24 cellular contexts compared by ENCODE assay signal in the genomic region with DNA sequence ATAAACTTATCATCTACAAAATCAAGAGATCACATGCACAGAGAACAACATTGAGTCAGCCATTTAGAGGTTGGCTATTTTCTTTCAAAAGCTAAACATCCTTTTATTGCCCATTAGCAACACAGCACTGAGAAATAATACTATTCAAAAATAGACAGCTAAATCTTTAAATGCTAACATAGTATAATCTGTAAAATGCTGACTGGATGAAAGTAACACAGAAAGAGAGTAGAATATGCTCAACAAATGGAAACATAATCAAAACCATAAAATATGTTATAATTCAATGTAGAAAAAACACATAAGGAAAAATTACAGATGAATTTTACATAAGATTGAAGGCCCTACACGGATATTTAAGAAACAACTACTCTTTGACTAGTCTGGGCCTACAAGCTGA.
"Had no signal": no experiment of that assay in that cellular context is flagged by ENCODE, and none has a peak within 500 bp of the region (broad histone marks: within the 10 kb centered on the region; RNA-seq: fewer than 3 reads in every experiment).

No MANE protein-coding gene starts in this region.

- H3K9me3 ChIP-seq: esophagus muscularis mucosa, gastrocnemius medialis, heart right ventricle, left lung, lower lobe of right lung, mucosa of descending colon had no signal

- H3K27me3 ChIP-seq: dorsolateral prefrontal cortex, esophagus muscularis mucosa, gastrocnemius medialis, heart right ventricle, left lung had no signal

- ATAC-seq: gastrocnemius medialis, heart right ventricle, left cardiac atrium, left lung, left ventricle myocardium superior, lower lobe of right lung, mucosa of descending colon had no signal

- H3K4me1 ChIP-seq: gastrocnemius medialis, heart right ventricle, left lung, lower lobe of right lung had no signal

- H3K36me3 ChIP-seq: esophagus muscularis mucosa, gastrocnemius medialis, heart right ventricle, left lung, lower lobe of right lung had no signal

- H3K27ac ChIP-seq: coronary artery, dorsolateral prefrontal cortex, esophagus muscularis mucosa, gastrocnemius medialis, heart right ventricle, left lung, lower lobe of right lung had no signal

- FAIRE-seq: colon, endothelial cell of umbilical vein, islet of Langerhans, keratinocyte had no signal

- DNase-seq: dermis blood vessel endothelial cell; dorsolateral prefrontal cortex; effector CD4-positive, alpha-beta T cell; effector memory CD4-positive, alpha-beta T cell; foreskin fibroblast; foreskin melanocyte; gastrocnemius medialis; glutamatergic neuron; head of caudate nucleus; heart right ventricle; hippocampal formation; left cardiac atrium; left lung; left ventricle myocardium superior; lower lobe of right lung; mesenchymal stem cell; mucosa of descending colon; naive B cell had no signal

- H3K4me3 ChIP-seq: coronary artery, dorsolateral prefrontal cortex, esophagus muscularis mucosa, gastrocnemius medialis, heart right ventricle, left lung, lower lobe of right lung, mucosa of descending colon had no signal
